ENCODE assay signal across 11 cellular contexts in the genomic region with DNA sequence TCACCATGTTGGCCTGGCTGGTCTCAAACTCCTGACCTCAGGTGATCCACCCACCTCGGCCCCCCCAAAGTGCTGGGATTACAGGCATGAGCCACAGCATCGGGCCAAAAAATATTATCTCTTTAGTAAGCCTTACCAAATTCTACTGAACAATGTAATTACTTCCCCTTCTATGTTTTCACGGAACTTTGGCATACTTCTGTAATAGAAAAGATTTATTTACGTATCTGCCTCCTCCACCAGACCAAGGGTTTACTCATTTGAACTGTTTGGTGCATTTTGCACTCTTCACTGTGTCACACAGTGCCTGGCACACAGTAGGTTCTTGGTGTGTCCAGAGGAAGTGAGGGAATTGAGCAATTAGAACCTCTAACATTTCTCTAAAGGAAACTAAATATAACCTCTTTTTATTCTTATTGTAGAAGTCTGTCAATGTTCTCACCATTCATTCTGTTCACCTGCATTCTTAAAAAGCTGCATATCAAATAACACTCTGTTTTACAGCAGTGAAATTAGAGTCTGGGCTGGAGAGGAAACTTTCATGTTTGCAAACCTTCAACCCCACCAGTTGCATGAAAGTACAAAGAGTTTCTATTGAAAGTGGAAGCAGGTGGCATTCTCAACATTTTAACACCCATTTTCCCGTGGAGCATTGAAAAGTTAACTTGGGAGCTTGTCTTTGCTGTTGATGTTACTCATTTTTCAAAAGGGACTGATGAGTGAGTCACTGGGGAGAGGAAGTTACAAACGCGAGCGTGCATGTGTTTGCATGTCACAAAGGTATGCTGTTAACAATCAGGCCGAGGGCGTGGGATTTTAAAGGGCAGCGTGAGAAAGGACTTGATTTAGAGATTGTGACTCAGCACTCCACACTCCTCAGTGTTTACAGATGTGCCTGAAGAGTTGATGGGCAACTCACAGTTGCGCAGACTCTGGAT.
A peak's percentile ranks its signal among the peaks of the same experiment; 100 is the strongest.
DNase-seq lines count a peak whose midpoint lies in the region; ATAC-seq and TF ChIP-seq lines count a peak whose summit lies in the region.
"Had no signal": no experiment of that assay in that cellular context is flagged by ENCODE, and none has a peak within 500 bp of the region (broad histone marks: within the 10 kb centered on the region; RNA-seq: fewer than 3 reads in every experiment).

No MANE protein-coding gene starts in this region.

- no peaks in the 10 kb centered on the region for H3K4me1 ChIP-seq in colonic mucosa
- H3K4me1 ChIP-seq in osteoblast (ENCODE audit: insufficient read depth, low read length): peaks cover 3% of the 10 kb centered on the region
- no peaks in the 10 kb centered on the region for H3K4me1 ChIP-seq in esophagus muscularis mucosa
- H3K4me1 ChIP-seq: left ventricle myocardium inferior had no signal

- H3K27me3 ChIP-seq in colonic mucosa: no peaks in the 10 kb centered on the region
- no peaks in the 10 kb centered on the region for H3K27me3 ChIP-seq in osteoblast (ENCODE audit: insufficient read depth, low read length)
- no peaks in the 10 kb centered on the region for H3K27me3 ChIP-seq in esophagus muscularis mucosa
- H3K27me3 ChIP-seq: cardiac muscle cell had no signal

- no peaks in the 10 kb centered on the region for H4K20me1 ChIP-seq in osteoblast (ENCODE audit: insufficient read depth, low read length)

- no peak overlapping the region for H2AFZ ChIP-seq in osteoblast (ENCODE audit: low read length)

- H3K79me2 ChIP-seq in osteoblast (ENCODE audit: insufficient read depth, low read length): no peaks in the 10 kb centered on the region

- ATAC-seq in GM19035 (IDR thresholded peaks at IDR 0.05; ENCODE audit: unreplicated experiment) (no peak), GM21825 (IDR thresholded peaks at IDR 0.05; ENCODE audit: unreplicated experiment) (no peak)

- H3K9ac ChIP-seq in colonic mucosa (ENCODE audit: low read depth in 2 of 2, low read length in 2 of 2): no peak overlapping the region

- 52% methylated on average over 12 of the region's 12 CpGs for WGBS in esophagus muscularis mucosa

- TF ChIP-seq POLR2A in esophagus muscularis mucosa (IDR thresholded peaks at IDR 0.05; ENCODE audit: low read depth): no peak

- no peak overlapping the region for H3K4me2 ChIP-seq in osteoblast (ENCODE audit: insufficient read depth, low read length)

- no peak for TF ChIP-seq CTCF in colonic mucosa (IDR thresholded peaks at IDR 0.05)
- TF ChIP-seq CTCF in osteoblast (IDR thresholded peaks at IDR 0.05; ENCODE audit: extremely low read depth, low read depth, low read length): no peak
- TF ChIP-seq CTCF in esophagus muscularis mucosa (IDR thresholded peaks at IDR 0.05): no peak

- peak; percentile 16 for DNase-seq in DMS79 treated with DMSO at 0.1 percent for 48 hours (lab: John Stamatoyannopoulos, UW)
- peak; percentile 46 for DNase-seq in NCI-H128 (lab: John Stamatoyannopoulos, UW; ENCODE audit: unreplicated experiment)
- peak; percentile 24 for DNase-seq in colonic mucosa
- no peak for DNase-seq in osteoblast (ENCODE audit: insufficient read length, low spot score, missing footprints)
- DNase-seq in esophagus muscularis mucosa (ENCODE audit: extremely low spot score): no peak
- no peak for DNase-seq in stimulated activated CD4-positive, alpha-beta T cell treated with anti-CD3 and anti-CD28 coated beads, Interleukin-2, amount 100 ng/mL, for 48 hours
- DNase-seq: left ventricle myocardium inferior, NCI-H1694 had no signal

- TF ChIP-seq EP300 in esophagus muscularis mucosa (IDR thresholded peaks at IDR 0.05): no peak

- H3K27ac ChIP-seq in colonic mucosa (no peak overlapping the region), osteoblast (ENCODE audit: low read depth, low read length) (peak overlapping the region; percentile 46), esophagus muscularis mucosa (replicated peaks in 1 of 4) (no peak overlapping the region)
- H3K27ac ChIP-seq: cardiac muscle cell, left ventricle myocardium inferior had no signal

- H3K4me3 ChIP-seq in colonic mucosa (no peak overlapping the region), osteoblast (ENCODE audit: insufficient read depth, low read length) (no peak overlapping the region), esophagus muscularis mucosa (no peak overlapping the region)
- H3K4me3 ChIP-seq: cardiac muscle cell, left ventricle myocardium inferior had no signal

- no peaks in the 10 kb centered on the region for H3K9me3 ChIP-seq in colonic mucosa
- H3K9me3 ChIP-seq in osteoblast (ENCODE audit: low read depth, low read length): no peaks in the 10 kb centered on the region
- H3K9me3 ChIP-seq in esophagus muscularis mucosa: no peaks in the 10 kb centered on the region
- H3K9me3 ChIP-seq: left ventricle myocardium inferior had no signal

- H3K36me3 ChIP-seq in colonic mucosa (no peaks in the 10 kb centered on the region), osteoblast (ENCODE audit: insufficient read depth, low read length) (no peaks in the 10 kb centered on the region), esophagus muscularis mucosa (no peaks in the 10 kb centered on the region)
- H3K36me3 ChIP-seq: cardiac muscle cell, left ventricle myocardium inferior had no signal

- intact Hi-C loops in colonic mucosa (cut with DNase I) (no loop called here), esophagus muscularis mucosa (cut with DNase I) (no loop called here)

Comparison
In these comparisons a context has a peak if more than half of its experiments do, and no peak if none do; other contexts are left out.
1. DNase-seq: peak in DMS79 treated with DMSO at 0.1 percent for 48 hours (single experiment), NCI-H128 (single experiment) and colonic mucosa (single experiment); none in osteoblast (single experiment), esophagus muscularis mucosa (single experiment) and stimulated activated CD4-positive, alpha-beta T cell treated with anti-CD3 and anti-CD28 coated beads, Interleukin-2, amount 100 ng/mL, for 48 hours (0 of 2).